Comparison of ENCODE assay signal across 8 cellular contexts in the genomic region with DNA sequence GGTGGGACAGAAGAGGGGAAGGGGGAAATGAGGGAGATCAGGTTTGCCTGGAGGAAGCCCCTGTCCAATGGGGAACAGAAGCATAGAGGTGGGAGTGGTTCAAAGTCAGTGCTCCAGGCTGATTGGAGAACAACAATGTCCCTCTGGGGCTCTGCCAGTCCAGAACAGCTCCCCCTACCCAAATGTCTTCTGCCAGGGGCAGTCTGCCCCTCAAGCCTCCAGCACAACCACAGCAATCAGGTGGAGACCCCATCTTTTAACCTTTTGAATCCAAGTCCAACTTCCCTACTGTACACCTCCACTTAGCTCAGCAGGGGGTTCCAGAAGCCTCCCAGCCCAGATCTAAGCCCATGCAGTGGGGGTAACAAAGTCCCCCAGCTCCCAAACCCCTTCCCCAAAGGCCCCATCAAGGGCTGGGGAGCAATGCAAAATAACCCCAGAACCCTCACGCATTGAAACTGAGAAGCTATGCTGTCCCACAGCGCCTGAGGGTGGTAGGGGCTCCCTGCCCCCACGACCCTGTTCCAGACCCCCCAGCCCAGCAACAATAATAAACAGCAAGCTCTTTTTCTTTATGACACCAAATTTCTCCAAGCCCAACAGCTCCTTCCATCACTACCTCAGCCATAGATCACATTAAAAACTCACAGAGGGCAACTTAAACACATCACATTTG. TPM values are rescaled to one million over a fixed set of nuclear protein-coding genes. Genes with fewer than 3 reads are reported as not detected.
A peak's percentile ranks its signal among the peaks of the same experiment; 100 is the strongest.
DNase-seq lines count a peak whose midpoint lies in the region; ATAC-seq, FAIRE-seq and TF ChIP-seq lines count a peak whose summit lies in the region.

No MANE protein-coding gene starts in this region.

- H3K27ac Mint-ChIP-seq in activated T-helper 1 cell treated with anti-CD3 and anti-CD28 coated beads, Interleukin-12 subunit alpha, Interleukin-12 subunit beta, Interleukin-2, Interleukin-4 antibody, amounts not matched to agents 30 ng/mL and 10 ng/mL and 1 ng/mL, durations not matched to agents 14 hours and 24 hours and 36 hours: peak overlapping the region; percentile 52

- peaks cover 3% of the 10 kb centered on the region for H3K36me3 Mint-ChIP-seq in activated T-helper 1 cell treated with anti-CD3 and anti-CD28 coated beads, Interleukin-12 subunit alpha, Interleukin-12 subunit beta, Interleukin-2, Interleukin-4 antibody, amounts not matched to agents 30 ng/mL and 10 ng/mL and 1 ng/mL, durations not matched to agents 14 hours and 24 hours and 36 hours (ENCODE audit: low read depth)

- H3K27ac ChIP-seq in HepG2 (ENCODE audit: extremely low read length, insufficient read depth, low read length) (no peak overlapping the region), right lobe of liver (peak overlapping the region in 1 of 3 donors; percentile 67), vagina (peak overlapping the region; percentile 97)

- no peak for FAIRE-seq in HepG2 (lab: Jason Lieb, UNC)

- CTCF ChIA-PET in HepG2 (lab: Yijun Ruan, JAX; ENCODE audit: low intra/inter-chr PET ratio, low total read pairs): no interaction called here

- H3K4me1 ChIP-seq in HepG2 (ENCODE audit: insufficient read depth, low read length) (peaks cover 70% of the 10 kb centered on the region), right lobe of liver (peaks cover 0 to 21% (median 10%) of the 10 kb centered on the region in 4 donors), vagina (peaks cover 81% of the 10 kb centered on the region)

- BruUV-seq in HepG2 (replicated peaks; lab: Mats Ljungman, UMichigan): no TSS peak

- peaks cover 2% of the 10 kb centered on the region for H3K27me3 Mint-ChIP-seq in activated T-helper 1 cell treated with anti-CD3 and anti-CD28 coated beads, Interleukin-12 subunit alpha, Interleukin-12 subunit beta, Interleukin-2, Interleukin-4 antibody, amounts not matched to agents 30 ng/mL and 10 ng/mL and 1 ng/mL, durations not matched to agents 14 hours and 24 hours and 36 hours (ENCODE audit: insufficient read depth)

- peak overlapping the region; percentile 77 for H3K4me3 Mint-ChIP-seq in activated T-helper 1 cell treated with anti-CD3 and anti-CD28 coated beads, Interleukin-12 subunit alpha, Interleukin-12 subunit beta, Interleukin-2, Interleukin-4 antibody, amounts not matched to agents 30 ng/mL and 10 ng/mL and 1 ng/mL, durations not matched to agents 14 hours and 24 hours and 36 hours

- no peak overlapping the region for H3K4me3 ChIP-seq in HepG2 (replicated peaks in 1 of 3; ENCODE audit: insufficient read depth in 1 of 3, low read depth in 2 of 3, low read length in 3 of 3)
- no peak overlapping the region for H3K4me3 ChIP-seq in right lobe of liver
- H3K4me3 ChIP-seq in vagina: peak overlapping the region in 1 of 2 donors; percentile 79

- no peak overlapping the region for H2AFZ ChIP-seq in HepG2 (ENCODE audit: low read length)

- TF ChIP-seq CTCF in HepG2 (CRISPR knock-in tag; IDR thresholded peaks at IDR 0.05) (peak; percentile 19; the same call in 1 of the 2 replicates), right lobe of liver (IDR thresholded peaks at IDR 0.05) (no peak), vagina (IDR thresholded peaks at IDR 0.05) (no peak)

- WGBS in HepG2 (ENCODE audit: low lambda C conversion rate): no CpG with 5 or more reads among the region's 3 CpGs
- WGBS in right lobe of liver (ENCODE audit: insufficient coverage, low coverage, low lambda C conversion rate, missing lambda C conversion rate): 75% methylated on average over 3 of the region's 3 CpGs

- TF ChIP-seq EP300 in HepG2 (IDR thresholded peaks at IDR 0.05; ENCODE audit: low read depth in 2 of 2, low read length in 2 of 2) (no peak), HepG2 (CRISPR knock-in tag; IDR thresholded peaks at IDR 0.05; ENCODE audit: borderline replicate concordance) (no peak)

- intact Hi-C loops in HepG2 (cut with micrococcal nuclease; ENCODE audit: unreplicated experiment): loop anchor here (5.0 kb wide), 1 partner anchor 33 kb away; no protein-coding TSS in a partner anchor
- intact Hi-C loops in right lobe of liver (cut with DNase I): loop anchor here (5.0 kb wide), 2 partner anchors 48 to 198 kb away; no protein-coding TSS in a partner anchor
- intact Hi-C loops in activated T-helper 1 cell treated with anti-CD3 and anti-CD28 coated beads, Interleukin-12 subunit alpha, Interleukin-12 subunit beta, Interleukin-2, Interleukin-4 antibody, amounts not matched to agents 30 ng/mL and 10 ng/mL and 1 ng/mL, durations not matched to agents 14 hours and 24 hours and 36 hours (cut with micrococcal nuclease): loop anchor here (5.0 kb wide), 1 partner anchor 678 kb away; the partner anchor contains the start of gene NUDC
- intact Hi-C loops in vagina (cut with DNase I): loop anchor here (5.0 to 10.0 kb wide), 2 partner anchors 183 to 296 kb away; no protein-coding TSS in a partner anchor

- TF ChIP-seq RAD21 in HepG2 (CRISPR knock-in tag; IDR thresholded peaks at IDR 0.05): no peak

- H3K4me2 ChIP-seq in HepG2 (ENCODE audit: low read depth, low read length): no peak overlapping the region

- TF ChIP-seq POLR2A in HepG2 (IDR thresholded peaks at IDR 0.05; ENCODE audit: insufficient read depth in 1 of 2, low read depth in 2 of 2, low read length in 2 of 2): no peak
- TF ChIP-seq POLR2A in right lobe of liver (IDR thresholded peaks at IDR 0.05): no peak
- TF ChIP-seq POLR2A in vagina (IDR thresholded peaks at IDR 0.05): no peak
- TF ChIP-seq POLR2A in GM18505 (IDR thresholded peaks at IDR 0.05; ENCODE audit: borderline replicate concordance, extremely low read depth, insufficient read depth, insufficient read length): no peak

- H3K9me3 ChIP-seq in HepG2 (ENCODE audit: low read length): no peaks in the 10 kb centered on the region
- no peaks in the 10 kb centered on the region for H3K9me3 ChIP-seq in right lobe of liver
- no peaks in the 10 kb centered on the region for H3K9me3 ChIP-seq in vagina

- H3K9ac ChIP-seq in HepG2 (ENCODE audit: insufficient read depth, low read depth, low read length): no peak overlapping the region

- peak; percentile 34 for DNase-seq in HepG2 (ENCODE audit: low spot score)
- DNase-seq in right lobe of liver: no peak
- no peak for DNase-seq in activated T-helper 1 cell treated with anti-CD3 and anti-CD28 coated beads, Interleukin-12 subunit alpha, Interleukin-12 subunit beta, Interleukin-2, Interleukin-4 antibody, amounts not matched to agents 30 ng/mL and 10 ng/mL and 1 ng/mL, durations not matched to agents 14 hours and 24 hours and 36 hours (ENCODE audit: low spot score)
- peak; percentile 32 to 59 for DNase-seq in lung microvascular endothelial cell (ENCODE audit: low read depth in 2 of 2)
- DNase-seq in vagina (ENCODE audit: extremely low spot score in 2 of 2): no peak
- DNase-seq in NOMO-1 (lab: John Stamatoyannopoulos, UW; ENCODE audit: unreplicated experiment in 2 of 2): no peak

- peaks cover 40% of the 10 kb centered on the region; the same call in 1 of the 2 replicates for H4K20me1 ChIP-seq in HepG2 (ENCODE audit: insufficient read depth, low read length)

- in situ Hi-C loops in HepG2 (cut with HindIII; ENCODE audit: extremely low pct_ligation_motif_present, low pct_unique_long_range_greater_than_20kb): loop anchor here (10.0 kb wide), 1 partner anchor 306 kb away; no protein-coding TSS in a partner anchor

- H3K79me2 ChIP-seq in HepG2 (ENCODE audit: insufficient read depth, low read length): peaks cover 49% of the 10 kb centered on the region

- no peaks in the 10 kb centered on the region; a peak in 1 of 5 replicates for H3K27me3 ChIP-seq in HepG2 (ENCODE audit: control insufficient read depth in 1 of 2, insufficient read depth in 2 of 2, low read length in 2 of 2)
- H3K27me3 ChIP-seq in right lobe of liver: no peaks in the 10 kb centered on the region
- H3K27me3 ChIP-seq in vagina: no peaks in the 10 kb centered on the region

- peaks cover 31% of the 10 kb centered on the region for H3K4me1 Mint-ChIP-seq in activated T-helper 1 cell treated with anti-CD3 and anti-CD28 coated beads, Interleukin-12 subunit alpha, Interleukin-12 subunit beta, Interleukin-2, Interleukin-4 antibody, amounts not matched to agents 30 ng/mL and 10 ng/mL and 1 ng/mL, durations not matched to agents 14 hours and 24 hours and 36 hours (ENCODE audit: low read depth)

- ATAC-seq in HepG2 (no peak), right lobe of liver (no peak), GM21786 (IDR thresholded peaks at IDR 0.05; ENCODE audit: unreplicated experiment) (no peak), GM18505 (IDR thresholded peaks at IDR 0.05; ENCODE audit: unreplicated experiment) (no peak)

- peaks cover 0 to 3% of the 10 kb centered on the region in 2 experiments; a peak in 2 of 5 replicates for H3K36me3 ChIP-seq in HepG2 (replicated peaks in 1 of 2; ENCODE audit: control insufficient read depth in 1 of 2, insufficient read depth in 2 of 2, low read length in 2 of 2)
- H3K36me3 ChIP-seq in right lobe of liver: no peaks in the 10 kb centered on the region
- no peaks in the 10 kb centered on the region for H3K36me3 ChIP-seq in vagina

- H3K9me3 Mint-ChIP-seq in activated T-helper 1 cell treated with anti-CD3 and anti-CD28 coated beads, Interleukin-12 subunit alpha, Interleukin-12 subunit beta, Interleukin-2, Interleukin-4 antibody, amounts not matched to agents 30 ng/mL and 10 ng/mL and 1 ng/mL, durations not matched to agents 14 hours and 24 hours and 36 hours: no peaks in the 10 kb centered on the region

- POLR2A ChIA-PET in HepG2 (lab: Yijun Ruan, JAX): interaction anchor here (0.8 to 4.7 kb wide), 6 partner anchors 10 to 44 kb away, joined by 3 to 30 read pairs (median 4); no protein-coding TSS in a partner anchor

RNA-seq across cellular contexts. Expression of gene AHDC1, which starts 3.3 kb away (rescaled TPM):
- total RNA-seq in HepG2 (2016; rRNA removed; fragmentation: Illumina TruSeq; extraction: Trizol) (2.6 and 2.7 TPM in 2 replicates), right lobe of liver (10 to 100 TPM in 3 of 6 experiments, 1 to 10 TPM in 3; 5.5 to 21.3 (median 10.9) TPM), lung microvascular endothelial cell (5.0 and 6.7 TPM in 2 replicates), vagina (62.4 TPM)
- total RNA-seq in HepG2 (2016; cell fraction: cytosol; rRNA removed; fragmentation: Illumina TruSeq; extraction: Trizol; ENCODE audit: low read depth): 1.9 and 2.6 TPM in 2 replicates
- total RNA-seq in HepG2 (2016; cell fraction: insoluble cytoplasmic fraction; rRNA removed; fragmentation: Illumina TruSeq; extraction: Trizol): 3.1 and 3.5 TPM in 2 replicates
- total RNA-seq in HepG2 (2016; cell fraction: membrane; rRNA removed; fragmentation: Illumina TruSeq; extraction: Trizol): 1.6 and 2.4 TPM in 2 replicates
- total RNA-seq in HepG2 (2016; cell fraction: nucleus; rRNA removed; fragmentation: Illumina TruSeq; extraction: Trizol): 3.0 and 6.6 TPM in 2 replicates
- 1.0 and 1.2 TPM in 2 replicates for polyA plus RNA-seq in HepG2 (2011; rRNA removed)
- polyA plus RNA-seq in HepG2 (2011; cell fraction: cytosol; rRNA removed): 0.52 and 0.72 TPM in 2 replicates
- polyA plus RNA-seq in HepG2 (2011; cell fraction: nucleus; rRNA removed): 7.0 and 8.3 TPM in 2 replicates
- 4.7 and 7.3 TPM in 2 replicates for polyA plus RNA-seq in HepG2 (2012)
- polyA plus RNA-seq in HepG2 (2016; cell fraction: cytosol; fragmentation: Illumina TruSeq; extraction: Trizol; ENCODE audit: low read depth): 0.24 and 0.35 TPM in 2 replicates
- polyA plus RNA-seq in HepG2 (2016; cell fraction: insoluble cytoplasmic fraction; fragmentation: Illumina TruSeq; extraction: Trizol; ENCODE audit: low read depth): 3.9 and 4.0 TPM in 2 replicates
- 0.32 and 0.57 TPM in 2 replicates for polyA plus RNA-seq in HepG2 (2016; cell fraction: membrane; fragmentation: Illumina TruSeq; extraction: Trizol; ENCODE audit: low read depth)
- polyA plus RNA-seq in HepG2 (2016; cell fraction: nucleus; fragmentation: Illumina TruSeq; extraction: Trizol; ENCODE audit: insufficient read depth, low read depth): 12.2 and 16.8 TPM in 2 replicates
- polyA minus RNA-seq in HepG2 (2011; rRNA and poly(A)+ RNA removed; ENCODE audit: low replicate concordance): 3.1 and 6.5 TPM in 2 replicates
- polyA minus RNA-seq in HepG2 (2011; cell fraction: cytosol; rRNA and poly(A)+ RNA removed): 3.1 and 3.7 TPM in 2 replicates
- 5.1 and 5.3 TPM in 2 replicates for polyA minus RNA-seq in HepG2 (2011; cell fraction: nucleus; rRNA and poly(A)+ RNA removed)
- 33.7 and 33.9 TPM in 2 replicates for total RNA-seq in activated T-helper 1 cell treated with anti-CD3 and anti-CD28 coated beads, Interleukin-12 subunit alpha, Interleukin-12 subunit beta, Interleukin-2, Interleukin-4 antibody, amounts not matched to agents 30 ng/mL and 10 ng/mL and 1 ng/mL, durations not matched to agents 14 hours and 24 hours and 36 hours

RNA-seq across cellular contexts. Expression of gene FGR, which starts 34.3 kb away (rescaled TPM):
- not detected in 2 replicates for total RNA-seq in HepG2 (2016; rRNA removed; fragmentation: Illumina TruSeq; extraction: Trizol)
- not detected in 2 replicates for total RNA-seq in HepG2 (2016; cell fraction: cytosol; rRNA removed; fragmentation: Illumina TruSeq; extraction: Trizol; ENCODE audit: low read depth)
- total RNA-seq in HepG2 (2016; cell fraction: insoluble cytoplasmic fraction; rRNA removed; fragmentation: Illumina TruSeq; extraction: Trizol): not detected in 2 replicates
- total RNA-seq in HepG2 (2016; cell fraction: membrane; rRNA removed; fragmentation: Illumina TruSeq; extraction: Trizol): not detected in 2 replicates
- not detected in 2 replicates for total RNA-seq in HepG2 (2016; cell fraction: nucleus; rRNA removed; fragmentation: Illumina TruSeq; extraction: Trizol)
- 0.04 TPM in 1 of 2 replicates, not detected in the other for polyA plus RNA-seq in HepG2 (2011; rRNA removed)
- 0.01 and 0.04 TPM in 2 replicates for polyA plus RNA-seq in HepG2 (2011; cell fraction: cytosol; rRNA removed)
- 0.14 and 0.33 TPM in 2 replicates for polyA plus RNA-seq in HepG2 (2011; cell fraction: nucleus; rRNA removed)
- polyA plus RNA-seq in HepG2 (2012): not detected in 2 replicates
- polyA plus RNA-seq in HepG2 (2016; cell fraction: cytosol; fragmentation: Illumina TruSeq; extraction: Trizol; ENCODE audit: low read depth): not detected in 2 replicates
- polyA plus RNA-seq in HepG2 (2016; cell fraction: insoluble cytoplasmic fraction; fragmentation: Illumina TruSeq; extraction: Trizol; ENCODE audit: low read depth): not detected in 2 replicates
- polyA plus RNA-seq in HepG2 (2016; cell fraction: membrane; fragmentation: Illumina TruSeq; extraction: Trizol; ENCODE audit: low read depth): not detected in 2 replicates
- polyA plus RNA-seq in HepG2 (2016; cell fraction: nucleus; fragmentation: Illumina TruSeq; extraction: Trizol; ENCODE audit: insufficient read depth, low read depth): not detected in 2 replicates
- polyA minus RNA-seq in HepG2 (2011; rRNA and poly(A)+ RNA removed; ENCODE audit: low replicate concordance): 0.33 TPM in 1 of 2 replicates, not detected in the other
- polyA minus RNA-seq in HepG2 (2011; cell fraction: cytosol; rRNA and poly(A)+ RNA removed): not detected in 2 replicates
- not detected in 2 replicates for polyA minus RNA-seq in HepG2 (2011; cell fraction: nucleus; rRNA and poly(A)+ RNA removed)
- 1 to 10 TPM; 2.5 to 10.0 (median 6.3) TPM for total RNA-seq in right lobe of liver
- total RNA-seq in activated T-helper 1 cell treated with anti-CD3 and anti-CD28 coated beads, Interleukin-12 subunit alpha, Interleukin-12 subunit beta, Interleukin-2, Interleukin-4 antibody, amounts not matched to agents 30 ng/mL and 10 ng/mL and 1 ng/mL, durations not matched to agents 14 hours and 24 hours and 36 hours: 0.21 and 0.27 TPM in 2 replicates
- total RNA-seq in lung microvascular endothelial cell: under 0.01 and 0.20 TPM in 2 replicates
- 18.4 TPM for total RNA-seq in vagina

Comparison
In these comparisons a context has a peak if more than half of its experiments do, and no peak if none do; other contexts are left out.
1. DNase-seq: peak in HepG2 (single experiment) and lung microvascular endothelial cell (2 of 2); none in right lobe of liver (0 of 3), activated T-helper 1 cell treated with anti-CD3 and anti-CD28 coated beads, Interleukin-12 subunit alpha, Interleukin-12 subunit beta, Interleukin-2, Interleukin-4 antibody, amounts not matched to agents 30 ng/mL and 10 ng/mL and 1 ng/mL, durations not matched to agents 14 hours and 24 hours and 36 hours (single experiment), vagina (0 of 2) and NOMO-1 (0 of 2).